In genomic region chr4:1516261-1516660, GRCh38 we compare ENCODE assay signal across 21 cellular contexts.
"Had no signal": no experiment of that assay in that cellular context is flagged by ENCODE, and none has a peak within 500 bp of the region (broad histone marks: within the 10 kb centered on the region; RNA-seq: fewer than 3 reads in every experiment).

No MANE protein-coding gene starts in this region.

- H3K27me3 ChIP-seq: ovary, testis had no signal

- H3K9me3 Mint-ChIP-seq: neural crest cell; stimulated activated naive CD8-positive, alpha-beta T cell treated with anti-CD3 and anti-CD28 coated beads, Interleukin-15, amount 100 ng/mL, for 72 hours had no signal

- H3K9me3 ChIP-seq: heart right ventricle, left lung, ovary, right lobe of liver, testis, tibial nerve had no signal

- H3K4me1 Mint-ChIP-seq: stimulated activated naive CD8-positive, alpha-beta T cell treated with anti-CD3 and anti-CD28 coated beads, Interleukin-15, amount 100 ng/mL, for 72 hours had no signal

- H3K36me3 ChIP-seq: heart right ventricle, left lung, ovary, right lobe of liver, tibial nerve had no signal

- H3K4me1 ChIP-seq: right lobe of liver, testis had no signal

- H3K4me3 ChIP-seq: dorsolateral prefrontal cortex, heart right ventricle, left lung, ovary, right lobe of liver, testis, tibial nerve had no signal

- H3K27ac Mint-ChIP-seq: progenitor cell of endocrine pancreas; stimulated activated naive B cell treated with anti-CD40 and anti-IgM and Interleukin-4, amounts not matched to agents 10 μg/mL and 1 μg/mL and 100 μg/mL, for 72 hours; stimulated activated naive CD8-positive, alpha-beta T cell treated with anti-CD3 and anti-CD28 coated beads, Interleukin-15, amount 100 ng/mL, for 72 hours had no signal

- H3K27ac ChIP-seq: dorsolateral prefrontal cortex, heart right ventricle, left lung, ovary, right lobe of liver, testis, tibial nerve had no signal

- H3K36me3 Mint-ChIP-seq: stimulated activated naive B cell treated with anti-CD40 and anti-IgM and Interleukin-4, amounts not matched to agents 10 μg/mL and 1 μg/mL and 100 μg/mL, for 72 hours had no signal

- DNase-seq: central memory CD4-positive, alpha-beta T cell; cortex of kidney; effector CD8-positive, alpha-beta T cell; foreskin melanocyte; islet precursor cell; mesendoderm; naive B cell; nucleus accumbens; stimulated activated CD4-positive, alpha-beta T cell treated with anti-CD3 and anti-CD28 coated beads, Interleukin-2, amount 100 ng/mL, for 24 hours; stimulated activated CD4-positive, alpha-beta T cell treated with anti-CD3 and anti-CD28 coated beads, Interleukin-4, amount 100 ng/mL, for 4 hours; stimulated activated naive B cell treated with anti-CD40 and anti-IgM and Interleukin-4, amounts not matched to agents 10 μg/mL and 1 μg/mL and 100 μg/mL, for 72 hours; stimulated activated naive CD8-positive, alpha-beta T cell treated with anti-CD3 and anti-CD28 coated beads, Interleukin-15, amount 100 ng/mL, for 72 hours; testis had no signal

- H3K4me3 Mint-ChIP-seq: neural crest cell; stimulated activated naive B cell treated with anti-CD40 and anti-IgM and Interleukin-4, amounts not matched to agents 10 μg/mL and 1 μg/mL and 100 μg/mL, for 72 hours; stimulated activated naive CD8-positive, alpha-beta T cell treated with anti-CD3 and anti-CD28 coated beads, Interleukin-15, amount 100 ng/mL, for 72 hours had no signal

- ATAC-seq: heart right ventricle; left lung; right lobe of liver; stimulated activated naive B cell treated with anti-CD40 and anti-IgM and Interleukin-4, amounts not matched to agents 10 μg/mL and 1 μg/mL and 100 μg/mL, for 72 hours; stimulated activated naive CD8-positive, alpha-beta T cell treated with anti-CD3 and anti-CD28 coated beads, Interleukin-15, amount 100 ng/mL, for 72 hours had no signal
